In the genomic region with DNA sequence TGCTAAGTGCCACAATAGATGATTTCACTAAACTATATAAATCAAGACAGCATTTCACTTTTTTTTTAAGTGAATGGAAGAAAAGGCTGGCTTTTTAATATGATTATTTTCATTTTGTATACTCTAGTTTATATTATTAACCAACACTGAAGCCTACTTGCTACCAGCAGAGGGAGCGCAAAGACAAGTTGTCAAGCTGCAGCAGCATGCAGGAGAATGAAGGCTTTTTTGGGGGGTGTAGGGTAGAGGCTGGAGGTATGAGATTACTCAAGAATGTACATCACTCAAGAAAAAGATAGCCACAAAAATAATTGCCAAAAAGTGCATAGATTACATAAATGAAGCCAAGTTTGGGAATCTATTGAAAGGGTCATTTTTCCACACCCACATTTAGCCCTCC, we compare ENCODE assay signal across 9 cellular contexts.
A peak's percentile ranks its signal among the peaks of the same experiment; 100 is the strongest.
DNase-seq lines count a peak whose midpoint lies in the region; ATAC-seq and TF ChIP-seq lines count a peak whose summit lies in the region.
"Had no signal": no experiment of that assay in that cellular context is flagged by ENCODE, and none has a peak within 500 bp of the region (broad histone marks: within the 10 kb centered on the region; RNA-seq: fewer than 3 reads in every experiment).

No MANE protein-coding gene starts in this region.

- no peak overlapping the region for H2BK120ac ChIP-seq in mesenchymal stem cell (ENCODE audit: low read depth, low read length)

- no peak overlapping the region for H3K14ac ChIP-seq in mesenchymal stem cell (ENCODE audit: low read length in 2 of 2)

- H2AFZ ChIP-seq in mesenchymal stem cell (ENCODE audit: low read depth, low read length), result no peak overlapping the region

- H3K36me3 ChIP-seq in testis (ENCODE audit: low read depth, missing control alignments), result no peaks in the 10 kb centered on the region
- H3K36me3 ChIP-seq in mesenchymal stem cell (ENCODE audit: control insufficient read depth in 1 of 2, insufficient read depth in 2 of 2, low read depth in 1 of 2, low read length in 2 of 2), result no peaks in the 10 kb centered on the region

- no peaks in the 10 kb centered on the region for H3K9me3 Mint-ChIP-seq in activated T-cell treated with anti-CD3 and anti-CD28 coated beads, Interleukin-2, amount 50 U/mL, for 72 hours
- H3K9me3 Mint-ChIP-seq in activated T-cell treated with anti-CD3 and anti-CD28 coated beads, Interleukin-2, amount 50 U/mL, for 24 hours, result no peaks in the 10 kb centered on the region
- H3K9me3 Mint-ChIP-seq: activated naive CD8-positive, alpha-beta T cell treated with anti-CD3 and anti-CD28 coated beads, Interleukin-2, amount 10 ng/mL, durations not matched to agents 7 days and 5 days had no signal

- no peaks in the 10 kb centered on the region for H3K27me3 Mint-ChIP-seq in activated T-cell treated with anti-CD3 and anti-CD28 coated beads, Interleukin-2, amount 50 U/mL, for 72 hours (ENCODE audit: low read depth)
- peaks cover 21% of the 10 kb centered on the region for H3K27me3 Mint-ChIP-seq in activated T-cell treated with anti-CD3 and anti-CD28 coated beads, Interleukin-2, amount 50 U/mL, for 24 hours
- H3K27me3 Mint-ChIP-seq: activated naive CD8-positive, alpha-beta T cell treated with anti-CD3 and anti-CD28 coated beads, Interleukin-2, amount 10 ng/mL, durations not matched to agents 7 days and 5 days had no signal

- no peak overlapping the region for H3K27ac ChIP-seq in testis
- H3K27ac ChIP-seq in mesenchymal stem cell (ENCODE audit: low read length, poor library complexity, severe bottlenecking), result no peak overlapping the region

- no peak overlapping the region for H2BK15ac ChIP-seq in mesenchymal stem cell (ENCODE audit: low read depth, poor library complexity, severe bottlenecking)

- H3K4ac ChIP-seq in mesenchymal stem cell (ENCODE audit: low read depth in 1 of 2, low read length in 2 of 2), result no peak overlapping the region

- H3K4me1 Mint-ChIP-seq in activated T-cell treated with anti-CD3 and anti-CD28 coated beads, Interleukin-2, amount 50 U/mL, for 72 hours (ENCODE audit: low read depth), result no peaks in the 10 kb centered on the region
- H3K4me1 Mint-ChIP-seq in activated T-cell treated with anti-CD3 and anti-CD28 coated beads, Interleukin-2, amount 50 U/mL, for 24 hours (ENCODE audit: low read depth), result no peaks in the 10 kb centered on the region
- H3K4me1 Mint-ChIP-seq: activated naive CD8-positive, alpha-beta T cell treated with anti-CD3 and anti-CD28 coated beads, Interleukin-2, amount 10 ng/mL, durations not matched to agents 7 days and 5 days had no signal

- no peak overlapping the region for H3K9ac ChIP-seq in mesenchymal stem cell (ENCODE audit: low read length)

- no peak overlapping the region for H2AK5ac ChIP-seq in mesenchymal stem cell (ENCODE audit: low read length, severe bottlenecking)

- H3K79me1 ChIP-seq in mesenchymal stem cell (replicated peaks; ENCODE audit: low read length, poor library complexity, severe bottlenecking), result no peaks in the 10 kb centered on the region

- H3K27me3 ChIP-seq in testis (no peaks in the 10 kb centered on the region), mesenchymal stem cell (ENCODE audit: control insufficient read depth in 1 of 2, insufficient read depth in 1 of 2, low read length in 2 of 2) (no peaks in the 10 kb centered on the region)

- 17 to 27% methylated on average over 1 of the region's 1 CpG for WGBS in testis, 2 donors
- WGBS in mesenchymal stem cell, result no CpG with 5 or more reads among the region's 1 CpG

- TF ChIP-seq POLR2A in testis (IDR thresholded peaks at IDR 0.05), result no peak

- H3K4me3 ChIP-seq in fibroblast of mammary gland (ENCODE audit: control insufficient read depth, low read depth, low read length) (no peak overlapping the region), testis (no peak overlapping the region), mesenchymal stem cell (ENCODE audit: insufficient read depth in 1 of 2, low read depth in 1 of 2, low read length in 2 of 2) (no peak overlapping the region)

- no peak overlapping the region for H3K27ac Mint-ChIP-seq in activated T-cell treated with anti-CD3 and anti-CD28 coated beads, Interleukin-2, amount 50 U/mL, for 72 hours
- no peak overlapping the region for H3K27ac Mint-ChIP-seq in activated T-cell treated with anti-CD3 and anti-CD28 coated beads, Interleukin-2, amount 50 U/mL, for 24 hours
- H3K27ac Mint-ChIP-seq: activated naive CD8-positive, alpha-beta T cell treated with anti-CD3 and anti-CD28 coated beads, Interleukin-2, amount 10 ng/mL, durations not matched to agents 7 days and 5 days had no signal

- no peak overlapping the region for H3K18ac ChIP-seq in mesenchymal stem cell (ENCODE audit: low read depth in 1 of 2, low read length in 2 of 2)

- intact Hi-C loops in testis (cut with DNase I; ENCODE audit: low total_unique reads), result no loop called here

- H3K4me3 Mint-ChIP-seq in activated T-cell treated with anti-CD3 and anti-CD28 coated beads, Interleukin-2, amount 50 U/mL, for 72 hours, result no peak overlapping the region
- H3K4me3 Mint-ChIP-seq in activated T-cell treated with anti-CD3 and anti-CD28 coated beads, Interleukin-2, amount 50 U/mL, for 24 hours, result no peak overlapping the region
- H3K4me3 Mint-ChIP-seq: activated naive CD8-positive, alpha-beta T cell treated with anti-CD3 and anti-CD28 coated beads, Interleukin-2, amount 10 ng/mL, durations not matched to agents 7 days and 5 days had no signal

- no peaks in the 10 kb centered on the region for H3K36me3 Mint-ChIP-seq in activated T-cell treated with anti-CD3 and anti-CD28 coated beads, Interleukin-2, amount 50 U/mL, for 72 hours (ENCODE audit: insufficient read depth in 2 of 2)
- H3K36me3 Mint-ChIP-seq in activated T-cell treated with anti-CD3 and anti-CD28 coated beads, Interleukin-2, amount 50 U/mL, for 24 hours (ENCODE audit: low read depth), result no peaks in the 10 kb centered on the region
- H3K36me3 Mint-ChIP-seq: activated naive CD8-positive, alpha-beta T cell treated with anti-CD3 and anti-CD28 coated beads, Interleukin-2, amount 10 ng/mL, durations not matched to agents 7 days and 5 days had no signal

- H4K8ac ChIP-seq in mesenchymal stem cell (ENCODE audit: low read length), result no peak overlapping the region

- H2BK5ac ChIP-seq in mesenchymal stem cell (ENCODE audit: low read depth, low read length, poor library complexity, severe bottlenecking), result no peak overlapping the region

- H3K9me3 ChIP-seq in testis (no peaks in the 10 kb centered on the region), mesenchymal stem cell (ENCODE audit: control insufficient read depth, low read length) (no peaks in the 10 kb centered on the region)

- DNase-seq in activated T-cell treated with anti-CD3 and anti-CD28 coated beads, Interleukin-2, amount 50 U/mL, for 72 hours, result peak; percentile 0 to 7
- no peak for DNase-seq in activated T-cell treated with anti-CD3 and anti-CD28 coated beads, Interleukin-2, amount 50 U/mL, for 24 hours
- DNase-seq in NCI-H69 (lab: John Stamatoyannopoulos, UW) (peak; percentile 8), fibroblast of mammary gland (ENCODE audit: low read depth) (peak; percentile 21), testis (peak; percentile 45), mesenchymal stem cell (no peak), NK-92 (lab: John Stamatoyannopoulos, UW; ENCODE audit: unreplicated experiment) (no peak), omental fat pad (ENCODE audit: low spot score) (no peak)
- DNase-seq: activated naive CD8-positive, alpha-beta T cell treated with anti-CD3 and anti-CD28 coated beads, Interleukin-2, amount 10 ng/mL, durations not matched to agents 7 days and 5 days had no signal

- H3K4me1 ChIP-seq in testis, result no peaks in the 10 kb centered on the region
- H3K4me1 ChIP-seq in mesenchymal stem cell (ENCODE audit: control insufficient read depth, insufficient read depth, low read depth, low read length), result no peaks in the 10 kb centered on the region

- TF ChIP-seq CTCF in fibroblast of mammary gland (conservative IDR thresholded peaks at IDR 0.05; ENCODE audit: control insufficient read depth, insufficient read depth, low read depth, low read length) (peak; percentile 44), testis (IDR thresholded peaks at IDR 0.05) (peak in 2 of 3 experiments; percentile 6 to 31), omental fat pad (IDR thresholded peaks at IDR 0.05) (no peak)

- no peak overlapping the region for H3K4me2 ChIP-seq in mesenchymal stem cell (ENCODE audit: low read length, poor library complexity, severe bottlenecking)

- H2BK12ac ChIP-seq in mesenchymal stem cell (ENCODE audit: low read length in 2 of 2), result no peak overlapping the region

- H3K23ac ChIP-seq in mesenchymal stem cell (ENCODE audit: low read length in 2 of 2), result no peak overlapping the region

- ATAC-seq in activated T-cell treated with anti-CD3 and anti-CD28 coated beads, Interleukin-2, amount 50 U/mL, for 72 hours (replicated peaks in 1 of 2), result no peak
- ATAC-seq in omental fat pad (ENCODE audit: low FRiP score), result no peak

- H4K91ac ChIP-seq in mesenchymal stem cell (ENCODE audit: low read length), result no peak overlapping the region

Comparison
In these comparisons a context has a peak if more than half of its experiments do, and no peak if none do; other contexts are left out.
1. DNase-seq: peak in activated T-cell treated with anti-CD3 and anti-CD28 coated beads, Interleukin-2, amount 50 U/mL, for 72 hours (2 of 2), NCI-H69 (single experiment), fibroblast of mammary gland (single experiment) and testis (single experiment); none in activated T-cell treated with anti-CD3 and anti-CD28 coated beads, Interleukin-2, amount 50 U/mL, for 24 hours (single experiment), mesenchymal stem cell (single experiment), NK-92 (single experiment) and omental fat pad (single experiment).
2. CTCF ChIP-seq: peak in fibroblast of mammary gland (single experiment) and testis (2 of 3); none in omental fat pad (0 of 3).